1 cellular context compared by ENCODE assay signal in genomic region chr12:15435597-15435996, GRCh38.
TF ChIP-seq lines count a peak whose summit lies in the region.

No MANE protein-coding gene starts in this region.

TF ChIP-seq in GM23338, 12 proteins besides CTCF, POLR2A, EP300 and RAD21:
- peak; percentile 76 for TF ChIP-seq REST (IDR thresholded peaks at IDR 0.05; ENCODE audit: unreplicated experiment)
- no peak for TF ChIP-seq POLR2AphosphoS5 (IDR thresholded peaks at IDR 0.05; ENCODE audit: low read depth)
